In the genomic region with DNA sequence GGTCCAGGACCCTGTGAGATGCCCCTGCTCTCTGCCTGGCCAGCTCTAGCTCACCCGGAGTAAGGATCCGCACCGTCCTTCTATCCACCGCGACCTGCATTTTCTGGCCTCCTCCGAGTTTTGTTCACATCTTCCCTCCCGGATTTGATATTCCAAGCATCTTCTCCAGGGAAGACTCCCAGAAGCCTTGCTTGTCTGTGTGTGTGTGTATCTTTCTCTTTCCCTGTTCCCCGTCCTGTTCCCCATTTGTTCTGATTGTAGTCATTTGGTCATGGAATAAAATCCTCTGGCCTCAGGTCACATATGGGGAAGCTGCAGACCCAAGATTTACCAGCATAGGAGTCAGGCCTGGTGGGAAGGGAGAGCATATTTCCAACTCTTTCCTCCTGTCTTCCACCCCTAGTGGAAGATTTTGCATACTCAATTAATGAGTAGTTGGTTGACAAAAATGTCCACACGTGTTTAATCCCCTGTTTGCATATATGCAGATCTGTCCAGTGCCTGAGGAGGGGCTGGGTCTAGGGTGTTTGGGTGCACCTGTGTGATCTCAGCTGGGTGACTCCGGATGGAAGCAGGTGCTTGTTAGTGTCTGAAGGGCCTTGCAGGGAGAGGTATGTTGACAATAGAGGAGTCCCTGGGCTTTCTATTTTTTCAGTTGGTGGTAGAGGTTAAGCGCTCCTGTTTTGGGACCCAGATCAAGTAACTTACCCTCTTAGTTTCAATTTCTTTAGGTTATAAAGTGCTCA, we compare ENCODE assay signal across 14 cellular contexts. TPM values are rescaled to one million over a fixed set of nuclear protein-coding genes. Genes with fewer than 3 reads are reported as not detected.
DNase-seq lines count a peak whose midpoint lies in the region; ATAC-seq and TF ChIP-seq lines count a peak whose summit lies in the region.
"Had no signal": no experiment of that assay in that cellular context is flagged by ENCODE, and none has a peak within 500 bp of the region (broad histone marks: within the 10 kb centered on the region; RNA-seq: fewer than 3 reads in every experiment).

No MANE protein-coding gene starts in this region.

- H3K27ac ChIP-seq in epithelial cell of prostate (peak overlapping the region; percentile 85), sigmoid colon (peak overlapping the region in 1 of 4 donors; percentile 49)
- H3K27ac ChIP-seq: esophagus muscularis mucosa, GM23248 had no signal

- no peaks in the 10 kb centered on the region for H3K36me3 ChIP-seq in sigmoid colon
- H3K36me3 ChIP-seq: esophagus muscularis mucosa had no signal

- 16 to 30% methylated on average over 11 of the region's 11 CpGs for WGBS in sigmoid colon, 2 donors

- no peaks in the 10 kb centered on the region for H3K9me3 ChIP-seq in sigmoid colon
- H3K9me3 ChIP-seq: esophagus muscularis mucosa had no signal

- ATAC-seq in GM18868 (IDR thresholded peaks at IDR 0.05; ENCODE audit: unreplicated experiment), result no peak

- no peak for TF ChIP-seq CTCF in sigmoid colon (IDR thresholded peaks at IDR 0.05)

- no peak for TF ChIP-seq POLR2A in sigmoid colon (IDR thresholded peaks at IDR 0.05)

- H3K9me3 Mint-ChIP-seq in activated T-cell treated with anti-CD3 and anti-CD28 coated beads, Interleukin-2, amount 50 U/mL, for 24 hours, result no peaks in the 10 kb centered on the region

- DNase-seq in activated T-cell treated with anti-CD3 and anti-CD28 coated beads, Interleukin-2, amount 50 U/mL, for 24 hours, result no peak
- DNase-seq in activated T-cell treated with anti-CD3 and anti-CD28 coated beads for 4 hours (no peak), RKO (ENCODE audit: low spot score) (peak; percentile 44), epithelial cell of prostate (ENCODE audit: low read depth, low spot score) (no peak), sigmoid colon (peak; percentile 9), germinal center (ENCODE audit: low spot score) (no peak), NCI-H128 (lab: John Stamatoyannopoulos, UW; ENCODE audit: unreplicated experiment) (no peak)
- DNase-seq: activated CD4-positive, alpha-beta T cell treated with anti-CD3 and anti-CD28 coated beads for 4 hours; cerebellar nuclear complex; GM23248; NCI-H2227 treated with DMSO at 0.1 percent for 48 hours; stimulated activated CD4-positive, alpha-beta T cell treated with anti-CD3 and anti-CD28 coated beads, Interleukin-1b, Interleukin-23, amount 100 ng/mL, for 48 hours had no signal

- peaks cover 98% of the 10 kb centered on the region for H3K27me3 Mint-ChIP-seq in activated T-cell treated with anti-CD3 and anti-CD28 coated beads, Interleukin-2, amount 50 U/mL, for 24 hours

- peaks cover 0 to 46% (median 42%) of the 10 kb centered on the region in 4 donors for H3K4me1 ChIP-seq in sigmoid colon

- peaks cover 43% of the 10 kb centered on the region for H3K4me1 Mint-ChIP-seq in activated T-cell treated with anti-CD3 and anti-CD28 coated beads, Interleukin-2, amount 50 U/mL, for 24 hours (ENCODE audit: low read depth)

- peak overlapping the region in 1 of 4 donors; percentile 8 for H3K4me3 ChIP-seq in sigmoid colon
- H3K4me3 ChIP-seq: esophagus muscularis mucosa, GM23248 had no signal

- TF ChIP-seq EP300 in sigmoid colon (IDR thresholded peaks at IDR 0.05), result no peak

- no peaks in the 10 kb centered on the region for H3K36me3 Mint-ChIP-seq in activated T-cell treated with anti-CD3 and anti-CD28 coated beads, Interleukin-2, amount 50 U/mL, for 24 hours (ENCODE audit: low read depth)

- no peak overlapping the region for H3K4me3 Mint-ChIP-seq in activated T-cell treated with anti-CD3 and anti-CD28 coated beads, Interleukin-2, amount 50 U/mL, for 24 hours

- H3K27ac Mint-ChIP-seq in activated T-cell treated with anti-CD3 and anti-CD28 coated beads, Interleukin-2, amount 50 U/mL, for 24 hours, result peak overlapping the region; percentile 61

- intact Hi-C loops in sigmoid colon (cut with DNase I), result no loop called here

- H3K27me3 ChIP-seq in sigmoid colon, result peaks cover 68 to 100% (median 100%) of the 10 kb centered on the region in 3 donors

RNA-seq across cellular contexts. Expression of gene PRAC1, which starts 1.9 kb away (rescaled TPM):
- 10 to 100 TPM in 1 of 4 donors, 1 to 10 TPM in 1, not detected in 2; 9.1 to 13.5 TPM for total RNA-seq in sigmoid colon
- 100 to 1,000 TPM; 388 to 572 (median 408) TPM for polyA plus RNA-seq in sigmoid colon
- total RNA-seq: esophagus muscularis mucosa, GM23248 had no signal
- polyA plus RNA-seq: GM23248 had no signal

RNA-seq across cellular contexts. Expression of gene PRAC2, which starts 2.5 kb away (rescaled TPM):
- total RNA-seq in sigmoid colon, result 1 to 10 TPM in 1 of 4 donors, not detected in 3; 2.1 TPM
- 10 to 100 TPM in 2 of 3 donors, 1 to 10 TPM in 1; 7.2 to 20.3 (median 17.5) TPM for polyA plus RNA-seq in sigmoid colon
- total RNA-seq: esophagus muscularis mucosa, GM23248 had no signal
- polyA plus RNA-seq: GM23248 had no signal

RNA-seq across cellular contexts. Expression of gene HOXB13, which starts 8.1 kb away (rescaled TPM):
- total RNA-seq in sigmoid colon, result 1 to 10 TPM in 2 of 4 donors, under 1 TPM in 2; 0.36 to 1.5 (median 1.0) TPM
- 10 to 100 TPM; 19.4 to 49.2 (median 26.4) TPM for polyA plus RNA-seq in sigmoid colon
- total RNA-seq: esophagus muscularis mucosa, GM23248 had no signal
- polyA plus RNA-seq: GM23248 had no signal

Comparison
In these comparisons a context has a peak if more than half of its experiments do, and no peak if none do; other contexts are left out.
1. DNase-seq: peak in RKO (single experiment) and sigmoid colon (single experiment); none in activated T-cell treated with anti-CD3 and anti-CD28 coated beads, Interleukin-2, amount 50 U/mL, for 24 hours (single experiment), activated T-cell treated with anti-CD3 and anti-CD28 coated beads for 4 hours (single experiment), epithelial cell of prostate (single experiment), germinal center (single experiment) and NCI-H128 (single experiment).